In genomic region chr4:83074086-83074704, GRCh38 we compare ENCODE assay signal across 8 cellular contexts. TPM values are rescaled to one million over a fixed set of nuclear protein-coding genes. Genes with fewer than 3 reads are reported as not detected.
DNase-seq lines count a peak whose midpoint lies in the region; ATAC-seq and TF ChIP-seq lines count a peak whose summit lies in the region.

No MANE protein-coding gene starts in this region.

- H3K36me3 Mint-ChIP-seq in activated CD8-positive, alpha-beta memory T cell treated with anti-CD3 and anti-CD28 coated beads, Interleukin-2, amount 10 ng/mL, durations not matched to agents 7 days and 5 days: peaks cover 33% of the 10 kb centered on the region

- no peaks in the 10 kb centered on the region for H3K9me3 ChIP-seq in SJCRH30 (replicated peaks)

- CTCF ChIA-PET in activated CD8-positive, alpha-beta memory T cell treated with anti-CD3 and anti-CD28 coated beads, Interleukin-2, amount 10 ng/mL, durations not matched to agents 7 days and 5 days (lab: Charles Lee): interaction anchor here (0.6 to 6.1 kb wide), 28 partner anchors 10 to 210 kb away, joined by 3 to 55 read pairs (median 4); partner anchors contain the start of genes COQ2 and PLAC8

- H3K27me3 Mint-ChIP-seq in activated CD8-positive, alpha-beta memory T cell treated with anti-CD3 and anti-CD28 coated beads, Interleukin-2, amount 10 ng/mL, durations not matched to agents 7 days and 5 days: no peaks in the 10 kb centered on the region

- in situ Hi-C loops in astrocyte of the cerebellum (cut with HindIII; ENCODE audit: low sequenced_read_pairs): no loop called here

- no peaks in the 10 kb centered on the region for H3K27me3 ChIP-seq in H7 (ENCODE audit: control insufficient read depth, insufficient read depth, low read length)
- no peaks in the 10 kb centered on the region for H3K27me3 ChIP-seq in SJCRH30

- H3K4me3 ChIP-seq in H7 (ENCODE audit: insufficient read depth, low read depth, low read length) (no peak overlapping the region), SJCRH30 (no peak overlapping the region), astrocyte of the cerebellum (ENCODE audit: low read depth, low read length) (no peak overlapping the region)

- peak overlapping the region; percentile 68 for H3K27ac ChIP-seq in SJCRH30

- H3K4me3 Mint-ChIP-seq in activated CD8-positive, alpha-beta memory T cell treated with anti-CD3 and anti-CD28 coated beads, Interleukin-2, amount 10 ng/mL, durations not matched to agents 7 days and 5 days: no peak overlapping the region

- DNase-seq in activated CD8-positive, alpha-beta memory T cell treated with anti-CD3 and anti-CD28 coated beads, Interleukin-2, amount 10 ng/mL, durations not matched to agents 7 days and 5 days: peak; percentile 76
- no peak for DNase-seq in activated CD8-positive, alpha-beta memory T cell treated with anti-CD3 and anti-CD28 coated beads for 24 hours
- DNase-seq in H7 (peak; percentile 62), SJCRH30 (peak; percentile 44 to 77), astrocyte of the cerebellum (ENCODE audit: low read depth) (peak; percentile 79), iPS-NIHi11 (ENCODE audit: low spot score) (peak; percentile 69)
- peak; percentile 57 for DNase-seq in stimulated activated CD4-positive, alpha-beta T cell treated with anti-CD3 and anti-CD28 coated beads, Interleukin-2, amount 100 ng/mL, for 4 hours (ENCODE audit: low read depth)

- H3K4me1 ChIP-seq in SJCRH30: peaks cover 30% of the 10 kb centered on the region

- ATAC-seq in activated CD8-positive, alpha-beta memory T cell treated with anti-CD3 and anti-CD28 coated beads, Interleukin-2, amount 10 ng/mL, durations not matched to agents 7 days and 5 days: peak; percentile 91

- TF ChIP-seq CTCF in LNCAP (IDR thresholded peaks at IDR 0.05) (peak; percentile 82), astrocyte of the cerebellum (IDR thresholded peaks at IDR 0.05; ENCODE audit: low read depth, low read length, missing control alignments) (peak; percentile 72)

- H3K27ac Mint-ChIP-seq in activated CD8-positive, alpha-beta memory T cell treated with anti-CD3 and anti-CD28 coated beads, Interleukin-2, amount 10 ng/mL, durations not matched to agents 7 days and 5 days: peak overlapping the region; percentile 52

- H3K36me3 ChIP-seq in H7 (replicated peaks; ENCODE audit: control insufficient read depth, insufficient read depth, low read length) (peaks cover 2% of the 10 kb centered on the region), SJCRH30 (peaks cover 38% of the 10 kb centered on the region)

- peaks cover 25% of the 10 kb centered on the region for H3K4me1 Mint-ChIP-seq in activated CD8-positive, alpha-beta memory T cell treated with anti-CD3 and anti-CD28 coated beads, Interleukin-2, amount 10 ng/mL, durations not matched to agents 7 days and 5 days

- H3K9me3 Mint-ChIP-seq in activated CD8-positive, alpha-beta memory T cell treated with anti-CD3 and anti-CD28 coated beads, Interleukin-2, amount 10 ng/mL, durations not matched to agents 7 days and 5 days (ENCODE audit: low read depth): no peaks in the 10 kb centered on the region

RNA-seq across cellular contexts. Expression of gene COPS4, which starts 39.2 kb away (rescaled TPM):
- 10 to 100 TPM; 27.6 to 33.1 TPM for total RNA-seq in activated CD8-positive, alpha-beta memory T cell treated with anti-CD3 and anti-CD28 coated beads, Interleukin-2, amount 10 ng/mL, durations not matched to agents 7 days and 5 days
- total RNA-seq in H7 (2014; rRNA removed; shearing (Covaris generic)): 77.9 and 89.0 TPM in 2 replicates
- total RNA-seq in SJCRH30 (2014; rRNA removed; shearing (Covaris generic)): 109 and 125 TPM in 2 replicates

RNA-seq across cellular contexts. Expression of gene PLAC8, which starts 40.3 kb away (rescaled TPM):
- 10 to 100 TPM; 23.3 to 44.2 TPM for total RNA-seq in activated CD8-positive, alpha-beta memory T cell treated with anti-CD3 and anti-CD28 coated beads, Interleukin-2, amount 10 ng/mL, durations not matched to agents 7 days and 5 days
- 0.41 and 3.4 TPM in 2 replicates for total RNA-seq in H7 (2014; rRNA removed; shearing (Covaris generic))
- 7.8 and 9.5 TPM in 2 replicates for total RNA-seq in SJCRH30 (2014; rRNA removed; shearing (Covaris generic))
